Comparison of ENCODE assay signal across 24 cellular contexts in the genomic region with DNA sequence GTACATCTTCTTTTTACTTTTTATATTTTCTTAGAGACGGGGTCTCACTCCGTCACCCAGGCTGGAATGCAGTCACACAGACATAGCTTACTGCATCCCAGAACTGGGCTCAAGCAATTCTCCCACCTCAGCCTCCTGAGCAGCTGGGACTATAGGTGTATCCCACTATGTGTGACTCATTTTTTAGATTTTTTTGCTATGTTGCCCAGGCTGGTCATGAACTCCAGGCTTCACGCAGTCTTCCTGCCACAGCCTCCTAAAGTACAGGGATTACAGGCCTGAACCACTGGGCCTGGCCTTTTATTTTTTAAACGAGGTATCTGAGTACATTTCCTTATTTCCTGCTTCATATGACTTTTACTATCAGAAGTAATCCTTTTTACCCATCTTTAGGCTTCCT. TPM values are rescaled to one million over a fixed set of nuclear protein-coding genes. Genes with fewer than 3 reads are reported as not detected.
DNase-seq lines count a peak whose midpoint lies in the region; ATAC-seq, FAIRE-seq and TF ChIP-seq lines count a peak whose summit lies in the region.
"Had no signal": no experiment of that assay in that cellular context is flagged by ENCODE, and none has a peak within 500 bp of the region (broad histone marks: within the 10 kb centered on the region; RNA-seq: fewer than 3 reads in every experiment).

No MANE protein-coding gene starts in this region.

- H3K27ac Mint-ChIP-seq in activated CD4-positive, alpha-beta T cell treated with anti-CD3 and anti-CD28 coated beads, Interleukin-2, amount 10 ng/mL, durations not matched to agents 24 days and 14 days = peak overlapping the region; percentile 13
- peak overlapping the region; percentile 75 for H3K27ac Mint-ChIP-seq in activated naive CD8-positive, alpha-beta T cell treated with anti-CD3 and anti-CD28 coated beads for 36 hours

- peaks cover 16% of the 10 kb centered on the region for H3K4me1 Mint-ChIP-seq in activated CD4-positive, alpha-beta T cell treated with anti-CD3 and anti-CD28 coated beads, Interleukin-2, amount 10 ng/mL, durations not matched to agents 24 days and 14 days
- peaks cover 49% of the 10 kb centered on the region for H3K4me1 Mint-ChIP-seq in activated naive CD8-positive, alpha-beta T cell treated with anti-CD3 and anti-CD28 coated beads for 36 hours

- H3K36me3 Mint-ChIP-seq in activated CD4-positive, alpha-beta T cell treated with anti-CD3 and anti-CD28 coated beads, Interleukin-2, amount 10 ng/mL, durations not matched to agents 24 days and 14 days (ENCODE audit: low read depth) = peaks cover 8% of the 10 kb centered on the region
- H3K36me3 Mint-ChIP-seq in activated naive CD8-positive, alpha-beta T cell treated with anti-CD3 and anti-CD28 coated beads for 36 hours = peaks cover 9% of the 10 kb centered on the region

- H3K4me3 Mint-ChIP-seq in activated CD4-positive, alpha-beta T cell treated with anti-CD3 and anti-CD28 coated beads, Interleukin-2, amount 10 ng/mL, durations not matched to agents 24 days and 14 days = no peak overlapping the region
- no peak overlapping the region for H3K4me3 Mint-ChIP-seq in activated naive CD8-positive, alpha-beta T cell treated with anti-CD3 and anti-CD28 coated beads for 36 hours
- H3K4me3 Mint-ChIP-seq: neural crest cell had no signal

- H3K79me2 ChIP-seq in Karpas-422 (ENCODE audit: low read length) = peaks cover 92% of the 10 kb centered on the region

- no peak overlapping the region for H2AFZ ChIP-seq in Karpas-422 (ENCODE audit: low read length)

- no peak for FAIRE-seq in D721Med (lab: Jason Lieb, UNC)
- FAIRE-seq: H54, kidney, pancreas, TTC549 had no signal

- no peaks in the 10 kb centered on the region for H3K27me3 ChIP-seq in Karpas-422 (ENCODE audit: low read length)
- H3K27me3 ChIP-seq: pancreas, tibial nerve had no signal

- intact Hi-C loops in activated CD4-positive, alpha-beta T cell treated with anti-CD3 and anti-CD28 coated beads, Interleukin-2, amount 10 ng/mL, durations not matched to agents 24 days and 14 days (cut with micrococcal nuclease) = no loop called here
- intact Hi-C loops in mucosa of descending colon (cut with DNase I, micrococcal nuclease) = no loop called here

- peak; percentile 24 for ATAC-seq in mucosa of descending colon
- ATAC-seq: pancreas had no signal

- TF ChIP-seq CTCF in mucosa of descending colon (IDR thresholded peaks at IDR 0.05) (no peak), D721Med (IDR thresholded peaks at IDR 0.05; ENCODE audit: insufficient read depth, missing control alignments) (no peak)

- H3K4me1 ChIP-seq in Karpas-422 (ENCODE audit: low read length) (peaks cover 38% of the 10 kb centered on the region), mucosa of descending colon (ENCODE audit: low read depth) (peaks cover 2% of the 10 kb centered on the region)

- peak overlapping the region; percentile 12 for H3K4me2 ChIP-seq in Karpas-422 (ENCODE audit: low read depth, low read length, poor library complexity, severe bottlenecking)
- H3K4me2 ChIP-seq: smooth muscle cell had no signal

- H3K9me2 ChIP-seq in Karpas-422 (replicated peaks; ENCODE audit: insufficient read depth, low read length) = no peaks in the 10 kb centered on the region

- H3K9me3 ChIP-seq in Karpas-422 (ENCODE audit: low read length) (no peaks in the 10 kb centered on the region), mucosa of descending colon (no peaks in the 10 kb centered on the region)
- H3K9me3 ChIP-seq: pancreas, tibial nerve had no signal

- H4K20me1 ChIP-seq in Karpas-422 (ENCODE audit: insufficient read depth, low read depth, low read length) = no peaks in the 10 kb centered on the region

- H3K4me3 ChIP-seq in Karpas-422 (ENCODE audit: low read length) (no peak overlapping the region), mucosa of descending colon (no peak overlapping the region)
- H3K4me3 ChIP-seq: pancreas, smooth muscle cell, tibial nerve had no signal

- peak overlapping the region; percentile 33; the same call in 1 of the 2 replicates for H3K27ac ChIP-seq in Karpas-422 (ENCODE audit: low read length)
- H3K27ac ChIP-seq: pancreas had no signal

- H3K9ac ChIP-seq in Karpas-422 (ENCODE audit: low read length) = 0 out of 2 replicates have a peak overlapping the region, but pooled peaks have one; percentile 12

- H3K9me3 Mint-ChIP-seq in activated CD4-positive, alpha-beta T cell treated with anti-CD3 and anti-CD28 coated beads, Interleukin-2, amount 10 ng/mL, durations not matched to agents 24 days and 14 days = no peaks in the 10 kb centered on the region
- no peaks in the 10 kb centered on the region for H3K9me3 Mint-ChIP-seq in activated naive CD8-positive, alpha-beta T cell treated with anti-CD3 and anti-CD28 coated beads for 36 hours
- H3K9me3 Mint-ChIP-seq: neural crest cell had no signal

- H3K36me3 ChIP-seq in Karpas-422 (ENCODE audit: insufficient read depth, low read length) = no peaks in the 10 kb centered on the region
- H3K36me3 ChIP-seq in mucosa of descending colon (ENCODE audit: low read depth) = no peaks in the 10 kb centered on the region
- H3K36me3 ChIP-seq: pancreas had no signal

- DNase-seq in activated CD4-positive, alpha-beta T cell treated with anti-CD3 and anti-CD28 coated beads, Interleukin-2, amount 10 ng/mL, durations not matched to agents 24 days and 14 days = no peak
- DNase-seq in activated CD4-positive, alpha-beta T cell treated with anti-CD3 and anti-CD28 coated beads for 1 hour = no peak
- no peak for DNase-seq in Karpas-422
- DNase-seq in activated naive CD8-positive, alpha-beta T cell treated with anti-CD3 and anti-CD28 coated beads for 36 hours = no peak
- DNase-seq in mucosa of descending colon = no peak
- DNase-seq in activated CD4-positive, CD25-positive, alpha-beta regulatory T cell treated with anti-CD3 and anti-CD28 coated beads, Interleukin-2, amount 50 U/mL, for 72 hours = no peak
- no peak for DNase-seq in SKM-1 (lab: John Stamatoyannopoulos, UW; ENCODE audit: unreplicated experiment)
- DNase-seq in D721Med (ENCODE audit: insufficient read length, low spot score) = no peak
- DNase-seq: 8988T; AML-193; head of caudate nucleus; kidney; NCI-H1930; NCI-H526; NK-92 treated with Interleukin-12 subunit alpha and Interleukin-12 subunit beta, amount 100 ng/mL, for 24 hours; pancreas; SHP77 treated with DMSO at 0.1 percent for 48 hours; stimulated activated CD4-positive, alpha-beta T cell treated with anti-CD3 and anti-CD28 coated beads, Interleukin-1b, Interleukin-23, amount 100 ng/mL, for 48 hours; stimulated activated CD8-positive, alpha-beta memory T cell treated with anti-CD3 and anti-CD28 coated beads, Interleukin-4, amount 100 ng/mL, for 48 hours had no signal

- H3K27me3 Mint-ChIP-seq in activated CD4-positive, alpha-beta T cell treated with anti-CD3 and anti-CD28 coated beads, Interleukin-2, amount 10 ng/mL, durations not matched to agents 24 days and 14 days = no peaks in the 10 kb centered on the region
- H3K27me3 Mint-ChIP-seq in activated naive CD8-positive, alpha-beta T cell treated with anti-CD3 and anti-CD28 coated beads for 36 hours = no peaks in the 10 kb centered on the region

RNA-seq across cellular contexts. Expression of a gene that starts 48.0 kb away (rescaled TPM):
- total RNA-seq in activated CD4-positive, alpha-beta T cell treated with anti-CD3 and anti-CD28 coated beads, Interleukin-2, amount 10 ng/mL, durations not matched to agents 24 days and 14 days = 64.1 and 64.7 TPM in 2 replicates
- total RNA-seq in Karpas-422 (2014; rRNA removed; shearing (Covaris generic); ENCODE audit: low replicate concordance) = 65.2 and 87.8 TPM in 2 replicates
- total RNA-seq in activated naive CD8-positive, alpha-beta T cell treated with anti-CD3 and anti-CD28 coated beads for 36 hours = 10 to 100 TPM; 58.7 to 60.8 TPM
- 100 to 1,000 TPM in 1 of 3 donors, 10 to 100 TPM in 2; 91.3 to 122 (median 99.7) TPM for total RNA-seq in mucosa of descending colon
